12 cellular contexts compared by ENCODE assay signal in genomic region chr9:78314953-78315870, GRCh38. TPM values are rescaled to one million over a fixed set of nuclear protein-coding genes. Genes with fewer than 3 reads are reported as not detected.
DNase-seq lines count a peak whose midpoint lies in the region; ATAC-seq and TF ChIP-seq lines count a peak whose summit lies in the region.
"Had no signal": no experiment of that assay in that cellular context is flagged by ENCODE, and none has a peak within 500 bp of the region (broad histone marks: within the 10 kb centered on the region; RNA-seq: fewer than 3 reads in every experiment).

No MANE protein-coding gene starts in this region.

- DNase-seq in A673 (ENCODE audit: low spot score) (peak; percentile 36), GM04503 (ENCODE audit: low read depth) (peak; percentile 53), adipocyte (ENCODE audit: low read depth) (peak; percentile 53), fibroblast of the aortic adventitia (ENCODE audit: low read depth) (peak; percentile 39), SW 1271 (lab: John Stamatoyannopoulos, UW) (no peak)
- DNase-seq: colonic mucosa, NCI-H1105 treated with DMSO at 0.1 percent for 48 hours, psoas muscle, trophoblast cell had no signal

- intact Hi-C loops in A673 (cut with micrococcal nuclease; ENCODE audit: unreplicated experiment): no loop called here

- TF ChIP-seq CTCF in A673 (conservative IDR thresholded peaks at IDR 0.05; ENCODE audit: low read depth, low read length) (no peak), fibroblast of the aortic adventitia (IDR thresholded peaks at IDR 0.05; ENCODE audit: insufficient read depth, low read length) (no peak)

- no peak overlapping the region for H3K9ac ChIP-seq in adipocyte (ENCODE audit: low read length)

- H3K9me3 ChIP-seq in A673 (ENCODE audit: low read depth, low read length, poor library complexity, severe bottlenecking) (no peaks in the 10 kb centered on the region), adipocyte (ENCODE audit: control insufficient read depth, low read length) (no peaks in the 10 kb centered on the region)
- H3K9me3 ChIP-seq: colonic mucosa, psoas muscle had no signal

- peaks cover 86% of the 10 kb centered on the region for H3K36me3 ChIP-seq in A673 (ENCODE audit: insufficient read depth, low read length, poor library complexity, severe bottlenecking)
- peaks cover 55% of the 10 kb centered on the region for H3K36me3 ChIP-seq in adipocyte (ENCODE audit: control insufficient read depth, insufficient read depth, low read length, severe bottlenecking)
- H3K36me3 ChIP-seq: colonic mucosa had no signal

- no peak overlapping the region for H3K27ac ChIP-seq in A673 (ENCODE audit: low read depth, low read length, poor library complexity, severe bottlenecking)
- H3K27ac ChIP-seq: colonic mucosa, psoas muscle had no signal

- ATAC-seq in GM19023 (IDR thresholded peaks at IDR 0.05; ENCODE audit: unreplicated experiment) (no peak), GM21447 (IDR thresholded peaks at IDR 0.05; ENCODE audit: unreplicated experiment) (no peak), GM21528 (IDR thresholded peaks at IDR 0.05; ENCODE audit: low FRiP score, unreplicated experiment) (no peak)
- ATAC-seq: psoas muscle had no signal

- H3K27me3 ChIP-seq in A673 (replicated peaks; ENCODE audit: insufficient read depth, low read depth, low read length, poor library complexity): no peaks in the 10 kb centered on the region
- no peaks in the 10 kb centered on the region for H3K27me3 ChIP-seq in adipocyte (replicated peaks; ENCODE audit: control insufficient read depth, insufficient read depth, low read length)
- H3K27me3 ChIP-seq: colonic mucosa had no signal

- POLR2A ChIA-PET in A673 (lab: Charles Lee; ENCODE audit: low non-redundant PET): interaction anchor here (0.6 kb wide), 1 partner anchor 17 kb away, joined by 3 read pairs; no protein-coding TSS in a partner anchor

- H3K4me3 ChIP-seq in A673 (ENCODE audit: low read depth, low read length, poor library complexity, severe bottlenecking): no peak overlapping the region
- no peak overlapping the region for H3K4me3 ChIP-seq in adipocyte (ENCODE audit: low read length)
- no peak overlapping the region for H3K4me3 ChIP-seq in fibroblast of the aortic adventitia (ENCODE audit: low read depth, low read length)
- H3K4me3 ChIP-seq: colonic mucosa, psoas muscle had no signal

- CTCF ChIA-PET in A673 (lab: Charles Lee): no interaction called here

- peaks cover 3% of the 10 kb centered on the region for H3K4me1 ChIP-seq in A673 (ENCODE audit: insufficient read depth, low read length, poor library complexity, severe bottlenecking)
- H3K4me1 ChIP-seq in adipocyte (ENCODE audit: control insufficient read depth, insufficient read depth, low read length): peaks cover 30% of the 10 kb centered on the region
- H3K4me1 ChIP-seq: colonic mucosa, psoas muscle had no signal

- BruUV-seq in A673 (replicated peaks; lab: Mats Ljungman, UMichigan): no TSS peak

RNA-seq across cellular contexts. Expression of gene PSAT1, which starts 18.3 kb away (rescaled TPM):
- total RNA-seq in A673 (2021) (179 and 217 TPM in 2 replicates), fibroblast of the aortic adventitia (ENCODE audit: low replicate concordance) (32.0 and 308 TPM in 2 replicates)

Comparison
In these comparisons a context has a peak if more than half of its experiments do, and no peak if none do; other contexts are left out.
1. DNase-seq: peak in A673 (single experiment), GM04503 (single experiment), adipocyte (single experiment) and fibroblast of the aortic adventitia (single experiment); none in SW 1271 (0 of 2).